23 cellular contexts compared by ENCODE assay signal in the genomic region with DNA sequence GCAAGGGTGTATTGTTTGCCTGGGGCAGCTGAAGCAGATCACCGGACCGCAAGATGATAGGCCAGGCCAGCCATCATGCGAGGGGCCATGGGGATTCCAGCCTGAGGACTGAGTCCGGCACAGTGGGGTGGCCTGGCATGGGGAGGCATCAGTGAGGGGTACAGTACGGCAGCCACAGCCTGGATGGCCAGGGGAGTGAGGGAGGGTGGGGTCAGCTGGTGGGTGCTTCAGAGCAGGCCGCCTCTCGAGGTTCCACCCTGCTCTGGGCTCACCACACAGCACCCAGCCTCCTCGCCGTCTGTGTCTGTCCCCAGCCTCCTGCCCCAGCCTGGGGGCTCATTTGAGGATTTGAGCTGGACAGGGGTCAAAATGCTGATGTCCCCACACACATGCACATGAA.
"Had no signal": no experiment of that assay in that cellular context is flagged by ENCODE, and none has a peak within 500 bp of the region (broad histone marks: within the 10 kb centered on the region; RNA-seq: fewer than 3 reads in every experiment).

No MANE protein-coding gene starts in this region.

- H3K4me2 ChIP-seq: SK-N-SH had no signal

- H3K36me3 ChIP-seq: MG63 had no signal

- H3K9me3 ChIP-seq: MG63, SK-N-SH had no signal

- H3K4me3 ChIP-seq: MG63 had no signal

- H3K9ac ChIP-seq: SK-N-SH had no signal

- H3K27ac ChIP-seq: RWPE1 had no signal

- ATAC-seq: HepG2 had no signal

- DNase-seq: IMR-90, Karpas-422, KG1, MG63, NCI-H1092, NCI-H1105 treated with DMSO at 0.1 percent for 48 hours, NCI-H1417 treated with DMSO at 0.1 percent for 48 hours, NCI-H146, NCI-H1694 treated with DMSO at 0.1 percent for 48 hours, NCI-H1930, NCI-H2081, NCI-H2107, NCI-H226, NCI-H446, NCI-H510A, NCI-H524 treated with DMSO at 0.1 percent for 48 hours, NCI-H69, NCI-H774, SHP77, SK-N-SH, SW 1271 had no signal

- H3K27me3 ChIP-seq: MG63 had no signal
